In the genomic region with DNA sequence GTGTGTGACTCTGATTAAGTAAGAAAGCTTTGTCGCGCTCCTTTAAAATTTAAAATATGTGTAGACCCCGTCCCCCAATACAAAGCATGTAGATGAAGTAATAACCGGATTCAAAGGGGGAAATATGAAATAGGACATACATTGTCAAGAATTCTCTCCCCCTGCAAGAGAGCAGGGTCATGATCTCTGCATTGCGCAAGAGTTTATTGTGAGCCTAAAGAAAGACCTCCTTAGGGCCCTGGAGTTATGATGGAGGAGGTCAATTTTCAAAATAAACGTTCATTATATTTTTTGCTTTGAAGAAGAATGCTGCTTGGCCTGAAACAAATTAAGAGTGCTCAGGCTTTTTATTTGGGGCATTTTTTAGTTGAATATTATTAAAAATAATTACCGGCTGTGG, we compare ENCODE assay signal across 29 cellular contexts.
"Had no signal": no experiment of that assay in that cellular context is flagged by ENCODE, and none has a peak within 500 bp of the region (broad histone marks: within the 10 kb centered on the region; RNA-seq: fewer than 3 reads in every experiment).

No MANE protein-coding gene starts in this region.

- H3K27me3 ChIP-seq: adrenal gland, body of pancreas, esophagus squamous epithelium had no signal

- FAIRE-seq: colon, endometrium, endothelial cell of umbilical vein had no signal

- ATAC-seq: activated CD4-positive, alpha-beta T cell treated with anti-CD3 and anti-CD28 coated beads for 36 hours; activated CD8-positive, alpha-beta memory T cell treated with anti-CD3 and anti-CD28 coated beads, Interleukin-2, amount 10 ng/mL, durations not matched to agents 7 days and 5 days; activated CD8-positive, alpha-beta T cell treated with anti-CD3 and anti-CD28 coated beads, Interleukin-2, amount 10 ng/mL, durations not matched to agents 7 days and 5 days; activated naive CD8-positive, alpha-beta T cell treated with anti-CD3 and anti-CD28 coated beads, Interleukin-2, amount 50 U/mL, for 24 hours; body of pancreas; T-helper 17 cell had no signal

- H3K9me3 ChIP-seq: adrenal gland, body of pancreas, esophagus squamous epithelium had no signal

- H3K4me3 ChIP-seq: adrenal gland, body of pancreas, esophagus squamous epithelium had no signal

- H3K27ac ChIP-seq: adrenal gland, body of pancreas, epithelial cell of prostate, esophagus squamous epithelium had no signal

- DNase-seq: activated CD4-positive, alpha-beta memory T cell treated with anti-CD3 and anti-CD28 coated beads for 36 hours; activated CD4-positive, alpha-beta T cell treated with anti-CD3 and anti-CD28 coated beads for 36 hours; activated CD4-positive, alpha-beta T cell treated with anti-CD3 and anti-CD28 coated beads, Interleukin-2, amount 10 ng/mL, durations not matched to agents 24 days and 14 days; activated CD4-positive, CD25-positive, alpha-beta regulatory T cell; activated CD4-positive, CD25-positive, alpha-beta regulatory T cell treated with anti-CD3 and anti-CD28 coated beads, Interleukin-2, amount 50 U/mL, for 72 hours; activated CD8-positive, alpha-beta memory T cell treated with anti-CD3 and anti-CD28 coated beads, Interleukin-2, amount 10 ng/mL, durations not matched to agents 7 days and 5 days; activated CD8-positive, alpha-beta memory T cell treated with anti-CD3 and anti-CD28 coated beads, Interleukin-2, amount 50 U/mL, for 4 hours; activated CD8-positive, alpha-beta T cell treated with anti-CD3 and anti-CD28 coated beads, Interleukin-2, amount 10 ng/mL, durations not matched to agents 7 days and 5 days; activated effector memory CD4-positive, alpha-beta T cell treated with anti-CD3 and anti-CD28 coated beads, Interleukin-2, amount 50 U/mL, for 16 hours; activated naive CD4-positive, alpha-beta T cell treated with anti-CD3 and anti-CD28 coated beads for 36 hours; activated naive CD8-positive, alpha-beta T cell treated with anti-CD3 and anti-CD28 coated beads for 36 hours; activated naive CD8-positive, alpha-beta T cell treated with anti-CD3 and anti-CD28 coated beads, Interleukin-2, amount 50 U/mL, for 24 hours; activated T-cell treated with anti-CD3 and anti-CD28 coated beads, Interleukin-2, amount 50 U/mL, for 1 hour; activated T-cell treated with anti-CD3 and anti-CD28 coated beads, Interleukin-2, amount 50 U/mL, for 48 hours; adrenal gland; amygdala; aorta; body of pancreas; caudate nucleus; effector CD8-positive, alpha-beta T cell; esophagus squamous epithelium; foreskin melanocyte; head of caudate nucleus; T-helper 17 cell; T1000 had no signal

- H3K36me3 ChIP-seq: adrenal gland, esophagus squamous epithelium had no signal

- H3K4me1 ChIP-seq: adrenal gland, body of pancreas, esophagus squamous epithelium had no signal
